In genomic region chr14:22839159-22839779, GRCh38 we compare ENCODE assay signal across 1 cellular context.
TF ChIP-seq lines count a peak whose summit lies in the region.

No MANE protein-coding gene starts in this region.

TF ChIP-seq in HepG2, 621 proteins besides CTCF, POLR2A, EP300 and RAD21 (continued from another document and continues in another):
- TF ChIP-seq NAIF1 (CRISPR knock-in tag; IDR thresholded peaks at IDR 0.05; ENCODE audit: borderline replicate concordance) (no peak), RORA (CRISPR knock-in tag; IDR thresholded peaks at IDR 0.05) (no peak), ARHGAP35 (CRISPR knock-in tag; IDR thresholded peaks at IDR 0.05; ENCODE audit: borderline replicate concordance) (no peak), ZNF687 (CRISPR knock-in tag; IDR thresholded peaks at IDR 0.05) (peak; percentile 60), ZFP62 (CRISPR knock-in tag; IDR thresholded peaks at IDR 0.05) (no peak), ZNF20 (CRISPR knock-in tag; IDR thresholded peaks at IDR 0.05) (no peak), ARNTL (CRISPR knock-in tag; IDR thresholded peaks at IDR 0.05) (no peak), ONECUT2 (CRISPR knock-in tag; IDR thresholded peaks at IDR 0.05) (no peak), ZNF747 (CRISPR knock-in tag; IDR thresholded peaks at IDR 0.05; ENCODE audit: borderline replicate concordance) (no peak), ZBTB2 (CRISPR knock-in tag; IDR thresholded peaks at IDR 0.05; ENCODE audit: low read depth) (no peak), RBFOX2 (IDR thresholded peaks at IDR 0.05; ENCODE audit: low read depth, low read length) (no peak), ZNF234 (CRISPR knock-in tag; conservative IDR thresholded peaks at IDR 0.05) (no peak), ZNF781 (CRISPR knock-in tag; IDR thresholded peaks at IDR 0.05; ENCODE audit: borderline replicate concordance, not compliant biosample characterization) (peak; percentile 78), ZNF574 (CRISPR knock-in tag; IDR thresholded peaks at IDR 0.05) (peak; percentile 48; the same call in 1 of the 2 replicates), TEAD3 (CRISPR knock-in tag; optimal IDR thresholded peaks at IDR 0.05; ENCODE audit: borderline replicate concordance) (no peak), CEBPB (IDR thresholded peaks at IDR 0.05; ENCODE audit: borderline replicate concordance, low read depth, low read length) (peak; percentile 67; the same call in 1 of the 2 replicates), ZBTB34 (CRISPR knock-in tag; IDR thresholded peaks at IDR 0.05) (no peak), ZNF414 (CRISPR knock-in tag; IDR thresholded peaks at IDR 0.05) (no peak), RFX5 (IDR thresholded peaks at IDR 0.05; ENCODE audit: low read depth, low read length) (no peak), THAP9 (CRISPR knock-in tag; IDR thresholded peaks at IDR 0.05; ENCODE audit: borderline replicate concordance) (0 out of 2 replicates have a peak, but pooled peaks have one; percentile 2), ZNF292 (CRISPR knock-in tag; IDR thresholded peaks at IDR 0.05; ENCODE audit: borderline replicate concordance, low read depth) (0 out of 2 replicates have a peak, but pooled peaks have one; percentile 31), PATZ1 (CRISPR knock-in tag; IDR thresholded peaks at IDR 0.05) (0 out of 2 replicates have a peak, but pooled peaks have one; percentile 23), TFE3 (CRISPR knock-in tag; IDR thresholded peaks at IDR 0.05) (no peak), ZNF382 (CRISPR knock-in tag; IDR thresholded peaks at IDR 0.05; ENCODE audit: borderline replicate concordance) (no peak), ZHX2 (IDR thresholded peaks at IDR 0.05; ENCODE audit: low read depth) (no peak), ZHX2 (CRISPR knock-in tag; IDR thresholded peaks at IDR 0.05; ENCODE audit: borderline replicate concordance) (no peak), ZNF598 (CRISPR knock-in tag; IDR thresholded peaks at IDR 0.05; ENCODE audit: borderline replicate concordance) (peak; percentile 81; the same call in 1 of the 2 replicates)
